ENCODE assay signal across 14 cellular contexts in the genomic region with DNA sequence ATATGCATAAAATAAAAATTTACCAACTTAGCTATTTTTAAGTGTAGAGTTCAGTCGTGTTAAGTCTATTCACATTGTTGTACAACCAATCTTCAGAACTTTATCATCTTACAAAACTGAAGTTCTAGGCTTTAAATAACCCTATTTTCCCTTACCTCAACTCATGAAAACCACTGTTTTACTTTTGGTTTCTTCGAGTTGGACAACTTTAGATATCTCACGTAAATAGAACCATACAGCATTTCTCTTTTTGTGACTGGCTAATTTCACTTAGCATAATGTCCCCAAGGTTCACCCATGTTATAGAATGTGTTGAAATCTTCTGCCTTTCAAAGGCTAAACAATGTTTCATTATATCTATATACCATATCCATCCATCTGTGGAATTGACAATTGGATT.
DNase-seq lines count a peak whose midpoint lies in the region; ATAC-seq, FAIRE-seq and TF ChIP-seq lines count a peak whose summit lies in the region.
"Had no signal": no experiment of that assay in that cellular context is flagged by ENCODE, and none has a peak within 500 bp of the region (broad histone marks: within the 10 kb centered on the region; RNA-seq: fewer than 3 reads in every experiment).

No MANE protein-coding gene starts in this region.

- DNase-seq in D721Med (ENCODE audit: insufficient read length, low spot score) (no peak), glutamatergic neuron (no peak), NCI-H2196 (lab: John Stamatoyannopoulos, UW; ENCODE audit: unreplicated experiment) (no peak), NCI-H510A treated with DMSO at 0.1 percent for 48 hours (lab: John Stamatoyannopoulos, UW) (no peak), COLO668 (lab: John Stamatoyannopoulos, UW; ENCODE audit: unreplicated experiment) (no peak)
- DNase-seq: CD8-positive, alpha-beta memory T cell; DMS 273 treated with DMSO at 0.1 percent for 48 hours; H7 had no signal

- H3K27ac ChIP-seq in OCI-LY1 (ENCODE audit: low read depth, low read length, poor library complexity, severe bottlenecking): no peak overlapping the region
- H3K27ac ChIP-seq: 22Rv1, HL-60 had no signal

- no peaks in the 10 kb centered on the region for H3K9me2 ChIP-seq in OCI-LY1 (ENCODE audit: low read depth, low read length)

- TF ChIP-seq CTCF in D721Med (IDR thresholded peaks at IDR 0.05; ENCODE audit: insufficient read depth, missing control alignments) (no peak), OCI-LY1 (IDR thresholded peaks at IDR 0.05; ENCODE audit: low read length) (no peak), glutamatergic neuron (IDR thresholded peaks at IDR 0.05; ENCODE audit: partially characterized antibody, unreplicated experiment) (no peak)

- H3K4me2 ChIP-seq in OCI-LY1 (ENCODE audit: low read length): peak overlapping the region; percentile 11; the same call in 1 of the 2 replicates
- H3K4me2 ChIP-seq: GM23338 had no signal

- H3K27ac Mint-ChIP-seq in glutamatergic neuron (ENCODE audit: unreplicated experiment): no peak overlapping the region
- H3K27ac Mint-ChIP-seq: CD8-positive, alpha-beta memory T cell; GM23338 had no signal

- H4K20me1 ChIP-seq in OCI-LY1 (ENCODE audit: insufficient read depth, low read length): no peaks in the 10 kb centered on the region

- H3K4me1 ChIP-seq in OCI-LY1 (ENCODE audit: insufficient read depth, low read length, severe bottlenecking): peaks cover 14% of the 10 kb centered on the region

- H3K9ac ChIP-seq in OCI-LY1 (ENCODE audit: low read length): no peak overlapping the region

- H2AFZ ChIP-seq in OCI-LY1 (ENCODE audit: low read length): peak overlapping the region; percentile 70
- H2AFZ ChIP-seq: GM23338 had no signal

- H3K9me3 ChIP-seq in OCI-LY1 (ENCODE audit: low read length): no peaks in the 10 kb centered on the region

- H3K36me3 ChIP-seq in OCI-LY1 (ENCODE audit: insufficient read depth, low read length): no peaks in the 10 kb centered on the region

- H3K4me1 Mint-ChIP-seq in glutamatergic neuron (ENCODE audit: low read depth, unreplicated experiment): no peaks in the 10 kb centered on the region
- H3K4me1 Mint-ChIP-seq: CD8-positive, alpha-beta memory T cell; GM23338 had no signal

- H3K9me3 Mint-ChIP-seq in glutamatergic neuron (ENCODE audit: unreplicated experiment): no peaks in the 10 kb centered on the region
- H3K9me3 Mint-ChIP-seq: GM23338 had no signal

- no peaks in the 10 kb centered on the region for H3K79me2 ChIP-seq in OCI-LY1 (ENCODE audit: insufficient read depth, low read length)

- no peaks in the 10 kb centered on the region for H3K36me3 Mint-ChIP-seq in glutamatergic neuron (ENCODE audit: unreplicated experiment)
- H3K36me3 Mint-ChIP-seq: CD8-positive, alpha-beta memory T cell had no signal

- FAIRE-seq in D721Med (lab: Jason Lieb, UNC): peak; percentile 25

- H3F3A ChIP-seq in OCI-LY1 (ENCODE audit: insufficient read depth, low read length): no peaks in the 10 kb centered on the region

- H3K27me3 ChIP-seq in OCI-LY1 (ENCODE audit: insufficient read depth, low read length): no peaks in the 10 kb centered on the region

- no peak overlapping the region for H3K4me3 ChIP-seq in OCI-LY1 (ENCODE audit: low read depth, low read length, poor library complexity, severe bottlenecking)
- H3K4me3 ChIP-seq: GM23338 had no signal

- peak; percentile 67 for ATAC-seq in GM19324 (IDR thresholded peaks at IDR 0.05; ENCODE audit: low FRiP score, unreplicated experiment)
- peak; percentile 69 for ATAC-seq in HG03469 (IDR thresholded peaks at IDR 0.05; ENCODE audit: unreplicated experiment)
- ATAC-seq: GM23338 had no signal

- no peaks in the 10 kb centered on the region for H3K27me3 Mint-ChIP-seq in glutamatergic neuron (ENCODE audit: unreplicated experiment)
- H3K27me3 Mint-ChIP-seq: CD8-positive, alpha-beta memory T cell had no signal

- H3K4me3 Mint-ChIP-seq in glutamatergic neuron (ENCODE audit: unreplicated experiment): no peak overlapping the region
- H3K4me3 Mint-ChIP-seq: CD8-positive, alpha-beta memory T cell; GM23338 had no signal
